ENCODE assay signal across 1 cellular context in the genomic region with DNA sequence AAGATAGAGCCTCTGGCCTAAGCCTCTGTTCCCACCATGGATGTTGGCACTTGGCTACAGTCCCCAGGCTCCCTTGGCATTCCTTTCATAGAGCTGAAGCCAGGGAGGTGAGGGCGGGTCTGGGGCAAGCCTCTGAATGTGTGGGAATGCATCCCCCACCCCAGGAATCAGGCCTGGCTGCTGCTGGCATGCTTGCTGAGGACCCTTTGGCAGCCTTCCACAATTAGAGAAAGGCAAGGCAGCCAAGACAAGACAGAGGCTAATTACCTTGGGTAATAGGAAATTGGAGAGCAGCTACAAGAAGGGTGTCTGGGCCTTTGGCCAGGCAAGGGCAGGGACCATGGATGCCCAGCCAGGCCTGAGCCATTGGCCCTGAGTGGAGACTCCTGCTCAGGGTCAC.
TF ChIP-seq lines count a peak whose summit lies in the region.

No MANE protein-coding gene starts in this region.

TF ChIP-seq in SK-N-SH, 30 proteins besides CTCF, POLR2A, EP300 and RAD21 (continued from another document):
- TF ChIP-seq, protein P1, sequence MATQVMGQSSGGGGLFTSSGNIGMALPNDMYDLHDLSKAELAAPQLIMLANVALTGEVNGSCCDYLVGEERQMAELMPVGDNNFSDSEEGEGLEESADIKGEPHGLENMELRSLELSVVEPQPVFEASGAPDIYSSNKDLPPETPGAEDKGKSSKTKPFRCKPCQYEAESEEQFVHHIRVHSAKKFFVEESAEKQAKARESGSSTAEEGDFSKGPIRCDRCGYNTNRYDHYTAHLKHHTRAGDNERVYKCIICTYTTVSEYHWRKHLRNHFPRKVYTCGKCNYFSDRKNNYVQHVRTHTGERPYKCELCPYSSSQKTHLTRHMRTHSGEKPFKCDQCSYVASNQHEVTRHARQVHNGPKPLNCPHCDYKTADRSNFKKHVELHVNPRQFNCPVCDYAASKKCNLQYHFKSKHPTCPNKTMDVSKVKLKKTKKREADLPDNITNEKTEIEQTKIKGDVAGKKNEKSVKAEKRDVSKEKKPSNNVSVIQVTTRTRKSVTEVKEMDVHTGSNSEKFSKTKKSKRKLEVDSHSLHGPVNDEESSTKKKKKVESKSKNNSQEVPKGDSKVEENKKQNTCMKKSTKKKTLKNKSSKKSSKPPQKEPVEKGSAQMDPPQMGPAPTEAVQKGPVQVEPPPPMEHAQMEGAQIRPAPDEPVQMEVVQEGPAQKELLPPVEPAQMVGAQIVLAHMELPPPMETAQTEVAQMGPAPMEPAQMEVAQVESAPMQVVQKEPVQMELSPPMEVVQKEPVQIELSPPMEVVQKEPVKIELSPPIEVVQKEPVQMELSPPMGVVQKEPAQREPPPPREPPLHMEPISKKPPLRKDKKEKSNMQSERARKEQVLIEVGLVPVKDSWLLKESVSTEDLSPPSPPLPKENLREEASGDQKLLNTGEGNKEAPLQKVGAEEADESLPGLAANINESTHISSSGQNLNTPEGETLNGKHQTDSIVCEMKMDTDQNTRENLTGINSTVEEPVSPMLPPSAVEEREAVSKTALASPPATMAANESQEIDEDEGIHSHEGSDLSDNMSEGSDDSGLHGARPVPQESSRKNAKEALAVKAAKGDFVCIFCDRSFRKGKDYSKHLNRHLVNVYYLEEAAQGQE (IDR thresholded peaks at IDR 0.05; ENCODE audit: low read depth, low read length) = no peak
- TF ChIP-seq TCF12 (IDR thresholded peaks at IDR 0.05) (no peak), NRF1 (IDR thresholded peaks at IDR 0.05; ENCODE audit: low read depth, low read length) (no peak), TEAD4 (IDR thresholded peaks at IDR 0.05; ENCODE audit: borderline replicate concordance, insufficient read depth) (no peak), GABPA (IDR thresholded peaks at IDR 0.05; ENCODE audit: low read depth) (no peak), NFIC (IDR thresholded peaks at IDR 0.05; ENCODE audit: borderline replicate concordance) (no peak), POLR2AphosphoS5 (IDR thresholded peaks at IDR 0.05; ENCODE audit: low read depth, low read length) (no peak)
- TF ChIP-seq, protein P2, sequence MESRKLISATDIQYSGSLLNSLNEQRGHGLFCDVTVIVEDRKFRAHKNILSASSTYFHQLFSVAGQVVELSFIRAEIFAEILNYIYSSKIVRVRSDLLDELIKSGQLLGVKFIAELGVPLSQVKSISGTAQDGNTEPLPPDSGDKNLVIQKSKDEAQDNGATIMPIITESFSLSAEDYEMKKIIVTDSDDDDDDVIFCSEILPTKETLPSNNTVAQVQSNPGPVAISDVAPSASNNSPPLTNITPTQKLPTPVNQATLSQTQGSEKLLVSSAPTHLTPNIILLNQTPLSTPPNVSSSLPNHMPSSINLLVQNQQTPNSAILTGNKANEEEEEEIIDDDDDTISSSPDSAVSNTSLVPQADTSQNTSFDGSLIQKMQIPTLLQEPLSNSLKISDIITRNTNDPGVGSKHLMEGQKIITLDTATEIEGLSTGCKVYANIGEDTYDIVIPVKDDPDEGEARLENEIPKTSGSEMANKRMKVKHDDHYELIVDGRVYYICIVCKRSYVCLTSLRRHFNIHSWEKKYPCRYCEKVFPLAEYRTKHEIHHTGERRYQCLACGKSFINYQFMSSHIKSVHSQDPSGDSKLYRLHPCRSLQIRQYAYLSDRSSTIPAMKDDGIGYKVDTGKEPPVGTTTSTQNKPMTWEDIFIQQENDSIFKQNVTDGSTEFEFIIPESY (IDR thresholded peaks at IDR 0.05; ENCODE audit: borderline replicate concordance, low read depth) = no peak
- TF ChIP-seq, protein P3, sequence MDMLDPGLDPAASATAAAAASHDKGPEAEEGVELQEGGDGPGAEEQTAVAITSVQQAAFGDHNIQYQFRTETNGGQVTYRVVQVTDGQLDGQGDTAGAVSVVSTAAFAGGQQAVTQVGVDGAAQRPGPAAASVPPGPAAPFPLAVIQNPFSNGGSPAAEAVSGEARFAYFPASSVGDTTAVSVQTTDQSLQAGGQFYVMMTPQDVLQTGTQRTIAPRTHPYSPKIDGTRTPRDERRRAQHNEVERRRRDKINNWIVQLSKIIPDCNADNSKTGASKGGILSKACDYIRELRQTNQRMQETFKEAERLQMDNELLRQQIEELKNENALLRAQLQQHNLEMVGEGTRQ (IDR thresholded peaks at IDR 0.05; ENCODE audit: borderline replicate concordance, low read depth, low read length) = no peak
